Comparison of ENCODE assay signal across 8 cellular contexts in genomic region chr3:52052831-52053306, GRCh38. TPM values are rescaled to one million over a fixed set of nuclear protein-coding genes. Genes with fewer than 3 reads are reported as not detected.
DNase-seq lines count a peak whose midpoint lies in the region; ATAC-seq, FAIRE-seq and TF ChIP-seq lines count a peak whose summit lies in the region.

No MANE protein-coding gene starts in this region.

- H3K9me3 ChIP-seq in Panc1 (ENCODE audit: control insufficient read depth, insufficient read depth, low read depth, low read length) (no peaks in the 10 kb centered on the region), right atrium auricular region (no peaks in the 10 kb centered on the region), psoas muscle (no peaks in the 10 kb centered on the region)

- 13 to 22% (median 20%) methylated on average over 10 of the region's 10 CpGs for WGBS in psoas muscle, 3 donors

- H3K27ac ChIP-seq in Panc1 (ENCODE audit: low read length) (peak overlapping the region; percentile 29; the same call in 1 of the 2 replicates), angular gyrus (ENCODE audit: low read depth, low read length) (peak overlapping the region; percentile 99), right atrium auricular region (peak overlapping the region; percentile 94 to 97), psoas muscle (peak overlapping the region; percentile 86)

- no peak for TF ChIP-seq CTCF in Panc1 (IDR thresholded peaks at IDR 0.05)
- peak; percentile 43 to 73 for TF ChIP-seq CTCF in right atrium auricular region (IDR thresholded peaks at IDR 0.05)
- peak; percentile 50 for TF ChIP-seq CTCF in psoas muscle (IDR thresholded peaks at IDR 0.05)

- no TSS peak for BruUV-seq in Panc1 (replicated peaks; lab: Mats Ljungman, UMichigan)

- FAIRE-seq in GM12891 (lab: Jason Lieb, UNC), result no peak

- H3K4me1 ChIP-seq in Panc1 (ENCODE audit: control insufficient read depth, insufficient read depth, low read length), result peaks cover 12% of the 10 kb centered on the region
- H3K4me1 ChIP-seq in right atrium auricular region, result peaks cover 0 to 71% of the 10 kb centered on the region in 2 donors
- peaks cover 50% of the 10 kb centered on the region for H3K4me1 ChIP-seq in psoas muscle

- H3K4me3 ChIP-seq in Panc1 (ENCODE audit: low read depth in 2 of 2, low read length in 2 of 2) (peak overlapping the region in 1 of 2 experiments; percentile 9; a peak in 1 of 4 replicates), right atrium auricular region (peak overlapping the region in 1 of 2 donors; percentile 65), psoas muscle (peak overlapping the region; percentile 87)

- no peaks in the 10 kb centered on the region for H3K27me3 ChIP-seq in Panc1 (ENCODE audit: control insufficient read depth, insufficient read depth, low read length)
- H3K27me3 ChIP-seq in right atrium auricular region, result no peaks in the 10 kb centered on the region
- no peaks in the 10 kb centered on the region for H3K27me3 ChIP-seq in psoas muscle (ENCODE audit: insufficient read depth in 3 of 3, low read length in 2 of 3)

- no peaks in the 10 kb centered on the region; the same call in 1 of the 2 replicates for H3K36me3 ChIP-seq in Panc1 (ENCODE audit: control insufficient read depth, insufficient read depth, low read length)
- peaks cover 44% of the 10 kb centered on the region for H3K36me3 ChIP-seq in right atrium auricular region
- H3K36me3 ChIP-seq in psoas muscle (ENCODE audit: insufficient read depth in 1 of 2, low read depth in 1 of 2), result peaks cover 3 to 47% of the 10 kb centered on the region in 2 donors

- POLR2A ChIA-PET in Panc1 (lab: Charles Lee), result interaction anchor here (0.6 kb wide), 1 partner anchor 59 kb away, joined by 4 read pairs; no protein-coding TSS in a partner anchor

- in situ Hi-C loops in Panc1 (cut with HindIII; ENCODE audit: low pct_unique_long_range_greater_than_20kb, low sequenced_read_pairs), result no loop called here

- DNase-seq in GM12891 (ENCODE audit: insufficient read length, low spot score), result no peak
- no peak for DNase-seq in Panc1 (ENCODE audit: low read depth, low spot score)
- DNase-seq in right atrium auricular region (ENCODE audit: low spot score), result peak; percentile 94
- peak; percentile 85 to 92 for DNase-seq in psoas muscle
- no peak for DNase-seq in NCI-H2107 treated with DMSO at 0.1 percent for 48 hours (lab: John Stamatoyannopoulos, UW; ENCODE audit: unreplicated experiment)

- no peak for TF ChIP-seq POLR2A in GM12891 (IDR thresholded peaks at IDR 0.05; ENCODE audit: low read depth, low read length)

- intact Hi-C loops in Panc1 (cut with micrococcal nuclease; ENCODE audit: unreplicated experiment) (loop anchor here (10.0 kb wide), 2 partner anchors 48 to 72 kb away; no protein-coding TSS in a partner anchor), psoas muscle (cut with DNase I) (loop anchor here (2.0 to 5.0 kb wide), 4 partner anchors 28 to 111 kb away; partner anchors contain the start of genes PARP3 (in 1 of the 2) and RRP9 (in 1 of the 2))

- CTCF ChIA-PET in Panc1 (lab: Charles Lee), result interaction anchor here (0.6 to 2.0 kb wide), 3 partner anchors 49 to 167 kb away, joined by 6 to 7 read pairs (median 6); no protein-coding TSS in a partner anchor

- no peak for ATAC-seq in Panc1
- peak; percentile 26 to 51 (median 40) for ATAC-seq in psoas muscle
- ATAC-seq in GM21576 (IDR thresholded peaks at IDR 0.05; ENCODE audit: unreplicated experiment), result no peak
- ATAC-seq in HG02642 (IDR thresholded peaks at IDR 0.05; ENCODE audit: poor library complexity, unreplicated experiment), result no peak

TF ChIP-seq in GM12891, 5 proteins besides CTCF, POLR2A, EP300 and RAD21:
- no peak for TF ChIP-seq PAX5 (IDR thresholded peaks at IDR 0.05; ENCODE audit: insufficient read depth, low read length, severe bottlenecking)
- TF ChIP-seq POU2F2 (IDR thresholded peaks at IDR 0.05; ENCODE audit: low read depth, low read length), result no peak
- TF ChIP-seq SPI1 (IDR thresholded peaks at IDR 0.05; ENCODE audit: low read depth, low read length), result peak; percentile 41; the same call in 1 of the 2 replicates
- no peak for TF ChIP-seq POLR2AphosphoS5 (IDR thresholded peaks at IDR 0.05; ENCODE audit: low read depth, low read length)
- no peak for TF ChIP-seq TAF1 (IDR thresholded peaks at IDR 0.05; ENCODE audit: low read depth, low read length)

RNA-seq across cellular contexts. Expression of gene DUSP7, which starts 3.5 kb away (rescaled TPM):
- polyA plus RNA-seq in GM12891 (2012; ENCODE audit: low read depth, missing spikeins), result 4.1 TPM
- total RNA-seq in Panc1 (2021; ENCODE audit: unreplicated experiment) (13.1 TPM), right atrium auricular region (10 to 100 TPM; 17.7 to 33.7 TPM), psoas muscle (10 to 100 TPM in 3 of 4 donors, 1 to 10 TPM in 1; 9.7 to 31.9 (median 17.1) TPM)
- polyA plus RNA-seq in Panc1 (2012; ENCODE audit: insufficient read length), result 8.9 TPM
- 10 to 100 TPM in 2 of 3 donors, 1 to 10 TPM in 1; 7.4 to 27.6 (median 15.7) TPM for polyA plus RNA-seq in psoas muscle

RNA-seq across cellular contexts. Expression of gene RPL29, which starts 57.2 kb away (rescaled TPM):
- polyA plus RNA-seq in GM12891 (2012; ENCODE audit: low read depth, missing spikeins), result 3,375 TPM
- total RNA-seq in Panc1 (2021; ENCODE audit: unreplicated experiment), result 696 TPM
- polyA plus RNA-seq in Panc1 (2012; ENCODE audit: insufficient read length), result 1,184 TPM
- total RNA-seq in right atrium auricular region, result 1,000 to 10,000 TPM in 1 of 2 donors, 100 to 1,000 TPM in 1; 658 to 1,017 TPM
- 1,000 to 10,000 TPM; 1,113 to 1,294 (median 1,226) TPM for total RNA-seq in psoas muscle
- 1,000 to 10,000 TPM; 2,395 to 2,767 (median 2,598) TPM for polyA plus RNA-seq in psoas muscle

Comparison
In these comparisons a context has a peak if more than half of its experiments do, and no peak if none do; other contexts are left out.
1. DNase-seq: peak in right atrium auricular region (single experiment) and psoas muscle (2 of 2); none in GM12891 (single experiment), Panc1 (single experiment) and NCI-H2107 treated with DMSO at 0.1 percent for 48 hours (single experiment).
2. ATAC-seq: peak in psoas muscle (4 of 4); none in Panc1 (single experiment), GM21576 (single experiment) and HG02642 (single experiment).
3. H3K27ac ChIP-seq: peak in every context shown above with its lines; median percentile 99 in angular gyrus; 96 in right atrium auricular region; 86 in psoas muscle; 29 in Panc1.